In the genomic region with DNA sequence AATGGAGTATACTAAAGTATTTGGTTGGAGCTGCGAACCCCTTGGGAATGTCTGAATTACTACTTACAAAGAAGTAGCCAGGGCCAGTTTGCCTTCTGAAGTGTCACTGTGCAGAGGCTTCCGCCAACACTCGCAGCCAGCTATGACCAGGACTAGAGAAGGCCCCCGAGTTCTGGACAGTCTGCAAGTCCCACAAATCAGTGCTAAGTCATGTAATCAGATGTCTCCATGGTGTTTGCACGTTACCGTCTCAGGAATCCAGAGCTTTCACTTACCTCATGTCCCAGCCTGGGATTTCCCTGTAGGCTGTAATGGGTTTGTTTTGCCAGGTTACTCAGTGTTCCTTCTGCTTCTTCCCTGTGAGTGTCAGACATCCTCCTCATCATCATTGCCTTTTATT, we compare ENCODE assay signal across 18 cellular contexts.
DNase-seq lines count a peak whose midpoint lies in the region; ATAC-seq, FAIRE-seq and TF ChIP-seq lines count a peak whose summit lies in the region.
"Had no signal": no experiment of that assay in that cellular context is flagged by ENCODE, and none has a peak within 500 bp of the region (broad histone marks: within the 10 kb centered on the region; RNA-seq: fewer than 3 reads in every experiment).

No MANE protein-coding gene starts in this region.

- H3K18ac ChIP-seq in trophoblast cell (ENCODE audit: low read length) = no peak overlapping the region

- H4K12ac ChIP-seq in trophoblast cell (ENCODE audit: low read depth, low read length) = no peak overlapping the region

- H3K9ac ChIP-seq in trophoblast cell (ENCODE audit: low read length) = no peak overlapping the region

- H3K9me3 ChIP-seq in trophoblast cell (ENCODE audit: insufficient read depth, low read depth, low read length) = no peaks in the 10 kb centered on the region
- peaks cover 2% of the 10 kb centered on the region for H3K9me3 ChIP-seq in aorta (ENCODE audit: control insufficient read depth, low read length)
- H3K9me3 ChIP-seq: Caco-2, SJCRH30 had no signal

- no peak for FAIRE-seq in D721Med (lab: Jason Lieb, UNC)
- FAIRE-seq: K562 had no signal

- H3K36me3 ChIP-seq in trophoblast cell (ENCODE audit: control insufficient read depth in 1 of 2, insufficient read depth in 2 of 2, low read length in 2 of 2) (no peaks in the 10 kb centered on the region), aorta (ENCODE audit: control insufficient read depth in 1 of 2, insufficient read depth in 2 of 2, low read length in 1 of 2) (no peaks in the 10 kb centered on the region)
- H3K36me3 ChIP-seq: SJCRH30 had no signal

- intact Hi-C loops in left cardiac atrium (cut with DNase I) (no loop called here), aorta (cut with DNase I) (no loop called here)

- H2BK12ac ChIP-seq in trophoblast cell (ENCODE audit: low read length) = no peak overlapping the region

- H2AK5ac ChIP-seq in trophoblast cell (ENCODE audit: low read length) = no peak overlapping the region

- H3K23ac ChIP-seq in trophoblast cell (ENCODE audit: low read length) = no peak overlapping the region

- no peak overlapping the region for H3K4ac ChIP-seq in trophoblast cell (ENCODE audit: low read depth, low read length)

- H3K4me2 ChIP-seq in trophoblast cell (ENCODE audit: low read length) = no peak overlapping the region

- H3K27me3 ChIP-seq in trophoblast cell (ENCODE audit: insufficient read depth, low read length) (no peaks in the 10 kb centered on the region), aorta (ENCODE audit: control insufficient read depth in 1 of 2, insufficient read depth in 2 of 2, low read length in 1 of 2) (no peaks in the 10 kb centered on the region)
- H3K27me3 ChIP-seq: SJCRH30 had no signal

- no peak overlapping the region for H2BK120ac ChIP-seq in trophoblast cell (ENCODE audit: insufficient read depth, low read length, poor library complexity)

- H4K91ac ChIP-seq in trophoblast cell (ENCODE audit: low read depth, low read length) = no peak overlapping the region

- H2BK5ac ChIP-seq in trophoblast cell (ENCODE audit: low read depth, low read length, poor library complexity) = no peak overlapping the region

- DNase-seq in M059J (ENCODE audit: low read depth) = peak; percentile 1
- peak; percentile 19 for DNase-seq in left cardiac atrium
- DNase-seq in trophoblast cell = peak; percentile 68 to 74
- no peak for DNase-seq in aorta
- DNase-seq in DMS79 (lab: John Stamatoyannopoulos, UW) = no peak
- no peak for DNase-seq in D721Med (ENCODE audit: insufficient read length, low spot score)
- DNase-seq: Caco-2; DMS53; HCEC 1CT; MV-4-11; NCI-H1417 treated with DMSO at 0.1 percent for 48 hours; NCI-H1930; NCI-H446; NCI-H69; NK-92 treated with Interleukin-12 subunit alpha and Interleukin-12 subunit beta, amount 100 ng/mL, for 24 hours; SJCRH30 had no signal

- H3K14ac ChIP-seq in trophoblast cell (ENCODE audit: low read length) = no peak overlapping the region

- H3K4me3 ChIP-seq in trophoblast cell (ENCODE audit: low read depth, low read length) (no peak overlapping the region), aorta (ENCODE audit: low read length in 2 of 2) (no peak overlapping the region)
- H3K4me3 ChIP-seq: K562, SJCRH30 had no signal

- H3K27ac ChIP-seq in trophoblast cell (ENCODE audit: low read depth, low read length) (no peak overlapping the region), aorta (ENCODE audit: low read depth in 1 of 2, low read length in 2 of 2) (no peak overlapping the region)
- H3K27ac ChIP-seq: SJCRH30 had no signal

- no peaks in the 10 kb centered on the region for H3K79me2 ChIP-seq in trophoblast cell (ENCODE audit: control insufficient read depth, insufficient read depth, low read length, poor library complexity)

- H4K8ac ChIP-seq in trophoblast cell (ENCODE audit: low read depth, low read length) = peak overlapping the region; percentile 25

- H3K4me1 ChIP-seq in trophoblast cell (ENCODE audit: control insufficient read depth in 1 of 2, insufficient read depth in 2 of 2, low read length in 2 of 2) (peaks cover 9% of the 10 kb centered on the region in 2 experiments), aorta (ENCODE audit: control insufficient read depth in 1 of 2, insufficient read depth in 2 of 2, low read length in 2 of 2) (no peaks in the 10 kb centered on the region)
- H3K4me1 ChIP-seq: Caco-2 had no signal

- H2AFZ ChIP-seq in trophoblast cell (ENCODE audit: insufficient read depth, low read length, poor library complexity) = no peak overlapping the region

- no peaks in the 10 kb centered on the region for H3K79me1 ChIP-seq in trophoblast cell (ENCODE audit: low read length)

- ATAC-seq in left cardiac atrium (peak in 1 of 2 donors; percentile 64), aorta (ENCODE audit: low FRiP score) (peak; percentile 42), GM18870 (IDR thresholded peaks at IDR 0.05; ENCODE audit: unreplicated experiment) (no peak)
- ATAC-seq: K562 had no signal

- no peak for TF ChIP-seq CTCF in D721Med (IDR thresholded peaks at IDR 0.05; ENCODE audit: insufficient read depth, missing control alignments)

- no CpG with 5 or more reads among the region's 6 CpGs for WGBS in trophoblast cell (ENCODE audit: extremely low coverage, insufficient coverage, insufficient read length)
- 56 to 68% methylated on average over 6 of the region's 6 CpGs for WGBS in aorta, 2 donors

Comparison
In these comparisons a context has a peak if more than half of its experiments do, and no peak if none do; other contexts are left out.
1. DNase-seq: peak in M059J (single experiment), left cardiac atrium (single experiment) and trophoblast cell (2 of 2); none in aorta (0 of 2), DMS79 (single experiment) and D721Med (single experiment).